Comparison of ENCODE assay signal across 23 cellular contexts in genomic region chr21:43948740-43949498, GRCh38.
"Had no signal": no experiment of that assay in that cellular context is flagged by ENCODE, and none has a peak within 500 bp of the region (broad histone marks: within the 10 kb centered on the region; RNA-seq: fewer than 3 reads in every experiment).

No MANE protein-coding gene starts in this region.

- H3K27me3 Mint-ChIP-seq: activated naive CD8-positive, alpha-beta T cell treated with anti-CD3 and anti-CD28 coated beads, Interleukin-2, amount 50 U/mL, for 24 hours; memory B cell; T-cell had no signal

- H3K4me1 ChIP-seq: breast epithelium, foreskin keratinocyte had no signal

- H3K4me3 Mint-ChIP-seq: activated naive CD8-positive, alpha-beta T cell treated with anti-CD3 and anti-CD28 coated beads, Interleukin-2, amount 50 U/mL, for 24 hours; memory B cell; nephron progenitor cell; WTC11 had no signal

- FAIRE-seq: TTC549 had no signal

- H3K27ac ChIP-seq: breast epithelium, foreskin keratinocyte, left ventricle myocardium inferior, right atrium auricular region, SK-N-MC, skin epidermis, transverse colon had no signal

- H3K27me3 ChIP-seq: breast epithelium, foreskin keratinocyte, right atrium auricular region, transverse colon had no signal

- ATAC-seq: activated naive CD8-positive, alpha-beta T cell treated with anti-CD3 and anti-CD28 coated beads, Interleukin-2, amount 50 U/mL, for 24 hours; foreskin keratinocyte; WTC11 had no signal

- H3K27ac Mint-ChIP-seq: activated naive CD8-positive, alpha-beta T cell treated with anti-CD3 and anti-CD28 coated beads, Interleukin-2, amount 50 U/mL, for 24 hours; memory B cell; WTC11 had no signal

- H3K9me3 ChIP-seq: transverse colon had no signal

- DNase-seq: activated CD4-positive, alpha-beta T cell treated with anti-CD3 and anti-CD28 coated beads for 48 hours; activated effector memory CD4-positive, alpha-beta T cell treated with anti-CD3 and anti-CD28 coated beads, Interleukin-2, amount 50 U/mL, for 16 hours; activated naive CD8-positive, alpha-beta T cell treated with anti-CD3 and anti-CD28 coated beads, Interleukin-2, amount 50 U/mL, for 24 hours; aorta; cerebellar nuclear complex; effector CD8-positive, alpha-beta T cell; foreskin keratinocyte; hypothalamus; left ventricle myocardium inferior; nephron progenitor cell; occipital lobe; stimulated activated CD4-positive, alpha-beta T cell treated with anti-CD3 and anti-CD28 coated beads, Interleukin-15, amount 100 ng/mL, for 24 hours; stimulated activated CD4-positive, alpha-beta T cell treated with anti-CD3 and anti-CD28 coated beads, Interleukin-4, amount 100 ng/mL, for 1 hour; substantia nigra; transverse colon had no signal

- H3K4me3 ChIP-seq: breast epithelium, left ventricle myocardium inferior, right atrium auricular region, SK-N-MC, skin epidermis, transverse colon had no signal

- H3K36me3 ChIP-seq: breast epithelium had no signal
